ENCODE assay signal across 8 cellular contexts in the genomic region with DNA sequence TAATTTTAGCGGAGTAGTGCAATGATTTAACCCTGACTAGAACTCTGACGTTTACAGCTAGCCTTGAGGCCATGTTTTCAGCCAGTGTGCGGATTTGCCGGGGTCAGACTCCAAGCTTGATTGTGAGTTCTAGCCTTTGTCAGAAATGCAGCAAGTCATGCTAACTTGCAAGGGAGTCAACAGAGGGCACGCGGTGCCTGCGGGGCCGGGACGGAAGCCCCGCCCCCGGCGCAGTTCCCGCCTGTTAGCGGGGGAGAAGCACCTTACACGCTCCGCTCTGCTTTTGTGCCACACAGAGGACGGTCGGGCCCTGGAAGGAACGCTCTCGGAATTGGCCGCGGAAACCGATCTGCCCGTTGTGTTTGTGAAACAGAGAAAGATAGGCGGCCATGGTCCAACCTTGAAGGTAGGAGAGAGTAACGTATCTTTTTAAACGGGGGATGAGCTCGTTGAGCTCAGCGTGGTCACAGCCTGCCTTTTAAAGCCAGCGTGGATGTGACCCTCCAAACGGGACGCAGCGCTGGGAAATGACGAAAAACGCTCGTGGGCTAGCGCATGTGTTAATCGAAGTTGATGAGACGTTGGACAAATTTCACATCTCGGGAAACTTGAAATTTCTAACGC. TPM values are rescaled to one million over a fixed set of nuclear protein-coding genes. Genes with fewer than 3 reads are reported as not detected.
A peak's percentile ranks its signal among the peaks of the same experiment; 100 is the strongest.
DNase-seq lines count a peak whose midpoint lies in the region; ATAC-seq and TF ChIP-seq lines count a peak whose summit lies in the region.

No MANE protein-coding gene starts in this region.

- ATAC-seq in HG02938 (IDR thresholded peaks at IDR 0.05; ENCODE audit: unreplicated experiment): peak; percentile 39

- DNase-seq in GM13977 (ENCODE audit: low spot score) (peak; percentile 87), NCI-H187 (lab: John Stamatoyannopoulos, UW) (peak; percentile 87 to 90), T-helper 2 cell (peak; percentile 74 to 95 (median 78)), ascending aorta (ENCODE audit: low spot score in 2 of 2) (peak; percentile 64 to 91), hepatic stellate cell (ENCODE audit: low spot score) (peak; percentile 75), renal cortical epithelial cell (ENCODE audit: low read depth) (peak; percentile 90), amniotic stem cell (lab: John Stamatoyannopoulos, UW) (no peak)

- TF ChIP-seq CTCF in GM13977 (IDR thresholded peaks at IDR 0.05; ENCODE audit: extremely low read depth, insufficient read depth, missing control alignments) (peak; percentile 31), ascending aorta (IDR thresholded peaks at IDR 0.05) (no peak)

- H3K36me3 ChIP-seq in ascending aorta: peaks cover 18 to 30% of the 10 kb centered on the region in 2 donors

- H3K27ac ChIP-seq in ascending aorta: peak overlapping the region; percentile 86

- intact Hi-C loops in ascending aorta (cut with DNase I): loop anchor here (1.0 to 5.0 kb wide), 3 partner anchors 15 to 151 kb away; a partner anchor contains a TSS

- H3K4me1 ChIP-seq in ascending aorta: peaks cover 9 to 40% of the 10 kb centered on the region in 2 donors

- no peaks in the 10 kb centered on the region for H3K27me3 ChIP-seq in ascending aorta

- H3K4me3 ChIP-seq in ascending aorta: peak overlapping the region; percentile 67 to 70

- no peaks in the 10 kb centered on the region for H3K9me3 ChIP-seq in ascending aorta

- in situ Hi-C loops in GM13977 (cut with MboI; ENCODE audit: low pct_unique_long_range_greater_than_20kb, low sequenced_read_pairs, unreplicated experiment): no loop called here

RNA-seq across cellular contexts. Expression of a gene that starts 14.8 kb away (rescaled TPM):
- total RNA-seq in ascending aorta: 1.4 TPM
- total RNA-seq in renal cortical epithelial cell: 3.5 and 8.5 TPM in 2 replicates
